In the genomic region with DNA sequence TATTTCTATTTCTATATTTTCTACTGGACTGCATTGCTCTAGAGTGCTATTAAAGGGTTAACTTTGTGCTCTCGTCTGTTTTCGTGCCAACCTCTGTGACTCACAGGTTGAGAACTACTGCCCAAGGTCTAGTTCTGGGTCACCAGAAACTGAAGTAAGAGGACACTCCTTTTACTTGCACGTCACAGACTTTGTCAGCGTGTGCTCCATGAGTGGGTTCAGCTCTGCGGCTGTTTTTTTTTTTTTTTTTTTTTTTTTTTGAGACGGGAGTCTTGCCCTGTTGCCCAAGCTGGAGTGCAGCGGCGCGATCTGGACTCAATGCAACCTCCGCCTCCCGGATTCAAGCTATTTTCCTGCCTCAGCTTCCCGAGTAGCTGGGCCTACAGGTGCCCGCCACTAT, we compare ENCODE assay signal across 1 cellular context.
TF ChIP-seq lines count a peak whose summit lies in the region.

No MANE protein-coding gene starts in this region.

TF ChIP-seq in HepG2, 621 proteins besides CTCF, POLR2A, EP300 and RAD21 (continued from another document):
- no peak for TF ChIP-seq ZNF597 (CRISPR knock-in tag; IDR thresholded peaks at IDR 0.05)
- TF ChIP-seq, protein P1, sequence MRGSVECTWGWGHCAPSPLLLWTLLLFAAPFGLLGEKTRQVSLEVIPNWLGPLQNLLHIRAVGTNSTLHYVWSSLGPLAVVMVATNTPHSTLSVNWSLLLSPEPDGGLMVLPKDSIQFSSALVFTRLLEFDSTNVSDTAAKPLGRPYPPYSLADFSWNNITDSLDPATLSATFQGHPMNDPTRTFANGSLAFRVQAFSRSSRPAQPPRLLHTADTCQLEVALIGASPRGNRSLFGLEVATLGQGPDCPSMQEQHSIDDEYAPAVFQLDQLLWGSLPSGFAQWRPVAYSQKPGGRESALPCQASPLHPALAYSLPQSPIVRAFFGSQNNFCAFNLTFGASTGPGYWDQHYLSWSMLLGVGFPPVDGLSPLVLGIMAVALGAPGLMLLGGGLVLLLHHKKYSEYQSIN (CRISPR knock-in tag; IDR thresholded peaks at IDR 0.05; ENCODE audit: borderline replicate concordance): no peak
- TF ChIP-seq, protein P2, sequence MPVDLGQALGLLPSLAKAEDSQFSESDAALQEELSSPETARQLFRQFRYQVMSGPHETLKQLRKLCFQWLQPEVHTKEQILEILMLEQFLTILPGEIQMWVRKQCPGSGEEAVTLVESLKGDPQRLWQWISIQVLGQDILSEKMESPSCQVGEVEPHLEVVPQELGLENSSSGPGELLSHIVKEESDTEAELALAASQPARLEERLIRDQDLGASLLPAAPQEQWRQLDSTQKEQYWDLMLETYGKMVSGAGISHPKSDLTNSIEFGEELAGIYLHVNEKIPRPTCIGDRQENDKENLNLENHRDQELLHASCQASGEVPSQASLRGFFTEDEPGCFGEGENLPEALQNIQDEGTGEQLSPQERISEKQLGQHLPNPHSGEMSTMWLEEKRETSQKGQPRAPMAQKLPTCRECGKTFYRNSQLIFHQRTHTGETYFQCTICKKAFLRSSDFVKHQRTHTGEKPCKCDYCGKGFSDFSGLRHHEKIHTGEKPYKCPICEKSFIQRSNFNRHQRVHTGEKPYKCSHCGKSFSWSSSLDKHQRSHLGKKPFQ (CRISPR knock-in tag; IDR thresholded peaks at IDR 0.05; ENCODE audit: insufficient replicate concordance): no peak
- TF ChIP-seq FOXK2 (IDR thresholded peaks at IDR 0.05): no peak
- TF ChIP-seq, protein P3, sequence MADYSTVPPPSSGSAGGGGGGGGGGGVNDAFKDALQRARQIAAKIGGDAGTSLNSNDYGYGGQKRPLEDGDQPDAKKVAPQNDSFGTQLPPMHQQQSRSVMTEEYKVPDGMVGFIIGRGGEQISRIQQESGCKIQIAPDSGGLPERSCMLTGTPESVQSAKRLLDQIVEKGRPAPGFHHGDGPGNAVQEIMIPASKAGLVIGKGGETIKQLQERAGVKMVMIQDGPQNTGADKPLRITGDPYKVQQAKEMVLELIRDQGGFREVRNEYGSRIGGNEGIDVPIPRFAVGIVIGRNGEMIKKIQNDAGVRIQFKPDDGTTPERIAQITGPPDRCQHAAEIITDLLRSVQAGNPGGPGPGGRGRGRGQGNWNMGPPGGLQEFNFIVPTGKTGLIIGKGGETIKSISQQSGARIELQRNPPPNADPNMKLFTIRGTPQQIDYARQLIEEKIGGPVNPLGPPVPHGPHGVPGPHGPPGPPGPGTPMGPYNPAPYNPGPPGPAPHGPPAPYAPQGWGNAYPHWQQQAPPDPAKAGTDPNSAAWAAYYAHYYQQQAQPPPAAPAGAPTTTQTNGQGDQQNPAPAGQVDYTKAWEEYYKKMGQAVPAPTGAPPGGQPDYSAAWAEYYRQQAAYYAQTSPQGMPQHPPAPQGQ (CRISPR knock-in tag; IDR thresholded peaks at IDR 0.05; ENCODE audit: borderline replicate concordance): no peak
- TF ChIP-seq HOXA9 (CRISPR knock-in tag; IDR thresholded peaks at IDR 0.05; ENCODE audit: borderline replicate concordance): no peak
- peak; percentile 79 for TF ChIP-seq FOSL2 (CRISPR knock-in tag; IDR thresholded peaks at IDR 0.05)
- TF ChIP-seq AKAP8 (CRISPR knock-in tag; IDR thresholded peaks at IDR 0.05): no peak
- no peak for TF ChIP-seq SOX13 (IDR thresholded peaks at IDR 0.05)
- TF ChIP-seq SOX13 (CRISPR knock-in tag; conservative IDR thresholded peaks at IDR 0.05 in 1 of 2, IDR thresholded peaks at IDR 0.05 in 1 of 2): no peak
- no peak for TF ChIP-seq ZNF552 (CRISPR knock-in tag; IDR thresholded peaks at IDR 0.05; ENCODE audit: borderline replicate concordance)
- TF ChIP-seq EED (CRISPR knock-in tag; IDR thresholded peaks at IDR 0.05): no peak
